Comparison of ENCODE assay signal across 23 cellular contexts in the genomic region with DNA sequence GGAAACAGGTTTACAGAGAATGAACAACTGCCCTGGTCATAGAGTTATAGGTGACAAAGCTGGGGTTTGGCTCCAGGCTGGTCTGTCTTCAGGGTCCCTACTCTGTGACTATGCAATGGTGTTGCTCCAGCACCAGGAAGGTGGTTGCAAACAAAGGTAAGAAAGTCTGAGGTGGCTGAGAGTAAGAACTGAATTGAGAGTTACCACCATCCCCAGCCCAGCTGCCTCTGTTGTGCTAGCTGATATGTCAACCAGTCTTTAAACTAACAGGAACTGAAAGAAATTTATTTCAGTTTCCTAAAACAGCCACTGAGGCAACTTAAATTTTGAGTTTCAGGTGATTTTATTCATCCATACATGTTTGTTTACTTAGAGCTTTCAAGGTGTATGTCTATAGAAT.
"Had no signal": no experiment of that assay in that cellular context is flagged by ENCODE, and none has a peak within 500 bp of the region (broad histone marks: within the 10 kb centered on the region; RNA-seq: fewer than 3 reads in every experiment).

No MANE protein-coding gene starts in this region.

- H3K9me3 ChIP-seq: SK-N-SH had no signal

- H3K27ac ChIP-seq: HL-60, KMS-11 had no signal

- H3K4me3 ChIP-seq: K562 had no signal

- ATAC-seq: K562, Panc1, PC-3, T-cell had no signal

- H3K9ac ChIP-seq: KMS-11, SK-N-SH had no signal

- H3K4me2 ChIP-seq: KMS-11, SK-N-SH had no signal

- DNase-seq: Kasumi-1, MV-4-11, NCI-H1048, NCI-H1105, NCI-H1417, NCI-H1436 treated with DMSO at 0.1 percent for 48 hours, NCI-H1694 treated with DMSO at 0.1 percent for 48 hours, NCI-H1930, NCI-H2081, NCI-H2107, NCI-H2227 treated with DMSO at 0.1 percent for 48 hours, NCI-H524, NCI-H526 treated with DMSO at 0.1 percent for 48 hours, NCI-H748 treated with DMSO at 0.1 percent for 48 hours, PC-3, SHP77, SK-N-SH, SW 1271, T-cell had no signal
